In the genomic region with DNA sequence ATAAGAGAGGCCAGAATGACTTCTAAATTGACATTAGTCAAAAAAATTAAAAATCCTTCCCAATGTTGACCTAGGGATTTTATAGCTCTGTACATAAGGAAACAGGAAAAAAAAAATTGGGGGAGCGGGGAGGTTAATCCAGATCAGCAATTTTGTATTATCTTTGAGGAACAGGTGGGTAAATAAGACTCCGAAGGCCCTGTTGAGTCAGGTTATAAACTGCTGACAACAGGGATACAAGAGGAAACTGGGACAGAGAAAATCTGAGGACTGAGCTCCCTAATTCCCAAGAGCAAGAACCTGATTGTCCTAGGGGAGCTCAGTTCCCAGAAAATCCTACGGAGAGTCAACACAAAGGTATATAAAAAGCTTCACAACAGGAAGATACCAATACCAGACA, we compare ENCODE assay signal across 30 cellular contexts. TPM values are rescaled to one million over a fixed set of nuclear protein-coding genes. Genes with fewer than 3 reads are reported as not detected.
DNase-seq lines count a peak whose midpoint lies in the region; ATAC-seq and TF ChIP-seq lines count a peak whose summit lies in the region.
"Had no signal": no experiment of that assay in that cellular context is flagged by ENCODE, and none has a peak within 500 bp of the region (broad histone marks: within the 10 kb centered on the region; RNA-seq: fewer than 3 reads in every experiment).

No MANE protein-coding gene starts in this region.

- H3K79me2 ChIP-seq in hepatocyte: no peaks in the 10 kb centered on the region

- no peaks in the 10 kb centered on the region for H3K9me2 ChIP-seq in hepatocyte (replicated peaks; ENCODE audit: insufficient read depth)

- H4K20me1 ChIP-seq in hepatocyte (ENCODE audit: insufficient read depth, poor library complexity, severe bottlenecking): no peaks in the 10 kb centered on the region

- no peak overlapping the region for H2AFZ ChIP-seq in hepatocyte
- H2AFZ ChIP-seq: PC-9 had no signal

- peak; percentile 9 to 66 for DNase-seq in NCI-H2081 (lab: John Stamatoyannopoulos, UW)
- no peak for DNase-seq in NCI-H2081 treated with DMSO at 0.1 percent for 48 hours (lab: John Stamatoyannopoulos, UW)
- peak; percentile 20 for DNase-seq in NCI-H748 treated with DMSO at 0.1 percent for 48 hours (lab: John Stamatoyannopoulos, UW)
- DNase-seq in hepatocyte (ENCODE audit: low spot score): peak; percentile 18
- DNase-seq in putamen (ENCODE audit: low spot score): no peak
- DNase-seq in central memory CD4-positive, alpha-beta T cell: no peak
- no peak for DNase-seq in NOMO-1 (lab: John Stamatoyannopoulos, UW; ENCODE audit: unreplicated experiment in 2 of 2)
- DNase-seq: 8988T; activated CD4-positive, alpha-beta T cell treated with anti-CD3 and anti-CD28 coated beads, Interleukin-2, amount 50 U/mL, for 48 hours; activated naive CD4-positive, alpha-beta T cell; activated T-cell treated with anti-CD3 and anti-CD28 coated beads for 4 hours; foreskin fibroblast; GF-D8; GOT3; NCI-H2171; NCI-H82; nucleus accumbens; PC-9; retina; stimulated activated CD4-positive, alpha-beta T cell treated with anti-CD3 and anti-CD28 coated beads, Interleukin-4, amount 100 ng/mL, for 4 hours; stomach; T-helper 17 cell; WERI-Rb-1 had no signal

- no peaks in the 10 kb centered on the region for H3K9me3 ChIP-seq in hepatocyte (ENCODE audit: low read depth)
- H3K9me3 ChIP-seq: stomach had no signal

- H3K36me3 ChIP-seq in hepatocyte (replicated peaks; ENCODE audit: insufficient read depth, low read depth): no peaks in the 10 kb centered on the region

- WGBS in hepatocyte (ENCODE audit: low lambda C conversion rate, missing lambda C conversion rate): 57% methylated on average over 3 of the region's 3 CpGs

- ATAC-seq in HG02973 (IDR thresholded peaks at IDR 0.05; ENCODE audit: unreplicated experiment): no peak
- ATAC-seq: T-helper 17 cell had no signal

- TF ChIP-seq CTCF in hepatocyte (IDR thresholded peaks at IDR 0.05; ENCODE audit: poor library complexity): no peak

- H3K27me3 ChIP-seq in hepatocyte: no peaks in the 10 kb centered on the region
- H3K27me3 ChIP-seq: cardiac muscle cell, stomach had no signal

- peak overlapping the region; percentile 71 for H3K27ac ChIP-seq in hepatocyte
- H3K27ac ChIP-seq: cardiac muscle cell, KMS-11, PC-9, WERI-Rb-1 had no signal

- H3K4me3 ChIP-seq in hepatocyte: no peak overlapping the region
- H3K4me3 ChIP-seq: cardiac muscle cell, lung, PC-9, stomach had no signal

- H3K4me1 ChIP-seq in hepatocyte (ENCODE audit: insufficient read depth): peaks cover 6% of the 10 kb centered on the region

- peak overlapping the region; percentile 40 for H3K4me2 ChIP-seq in hepatocyte
- H3K4me2 ChIP-seq: KMS-11, PC-9 had no signal

RNA-seq across cellular contexts. Expression of gene CRIP3, which starts 26.8 kb away (rescaled TPM):
- 0.80 and 1.6 TPM in 2 replicates for total RNA-seq in hepatocyte
- polyA plus RNA-seq in hepatocyte: 1.0 and 1.5 TPM in 2 replicates
- total RNA-seq: epithelial cell of proximal tubule had no signal
- polyA plus RNA-seq: BJ had no signal

RNA-seq across cellular contexts. Expression of gene ZNF318, which starts 34.0 kb away (rescaled TPM):
- 13.4 and 14.4 TPM in 2 replicates for total RNA-seq in hepatocyte
- polyA plus RNA-seq in hepatocyte: 6.4 and 6.9 TPM in 2 replicates

RNA-seq across cellular contexts. Expression of gene SLC22A7, which starts 37.4 kb away (rescaled TPM):
- total RNA-seq in hepatocyte: 24.3 and 31.5 TPM in 2 replicates
- polyA plus RNA-seq in hepatocyte: 18.5 and 40.1 TPM in 2 replicates
- total RNA-seq: cardiac muscle cell, epithelial cell of proximal tubule, lung, PC-9, stomach, T-helper 17 cell, ureter had no signal
- polyA plus RNA-seq: BJ, lung, stomach had no signal

Comparison
In these comparisons a context has a peak if more than half of its experiments do, and no peak if none do; other contexts are left out.
1. DNase-seq: peak in NCI-H2081 (2 of 2), NCI-H748 treated with DMSO at 0.1 percent for 48 hours (single experiment) and hepatocyte (single experiment); none in NCI-H2081 treated with DMSO at 0.1 percent for 48 hours (single experiment), putamen (single experiment), central memory CD4-positive, alpha-beta T cell (single experiment) and NOMO-1 (0 of 2).